In genomic region chr4:3297066-3297859, GRCh38 we compare ENCODE assay signal across 25 cellular contexts. TPM values are rescaled to one million over a fixed set of nuclear protein-coding genes. Genes with fewer than 3 reads are reported as not detected.
DNase-seq lines count a peak whose midpoint lies in the region; ATAC-seq, FAIRE-seq and TF ChIP-seq lines count a peak whose summit lies in the region.
"Had no signal": no experiment of that assay in that cellular context is flagged by ENCODE, and none has a peak within 500 bp of the region (broad histone marks: within the 10 kb centered on the region; RNA-seq: fewer than 3 reads in every experiment).

No MANE protein-coding gene starts in this region.

- H3K9ac ChIP-seq in kidney (ENCODE audit: low read length in 2 of 2): no peak overlapping the region

- H3K4me3 Mint-ChIP-seq in progenitor cell of endocrine pancreas (ENCODE audit: low read depth): no peak overlapping the region
- no peak overlapping the region for H3K4me3 Mint-ChIP-seq in activated CD8-positive, alpha-beta T cell treated with anti-CD3 and anti-CD28 coated beads, Interleukin-2, amount 10 ng/mL, durations not matched to agents 7 days and 5 days
- H3K4me3 Mint-ChIP-seq: activated naive CD8-positive, alpha-beta T cell treated with anti-CD3 and anti-CD28 coated beads for 36 hours; GM23338 had no signal

- TF ChIP-seq CTCF in kidney (IDR thresholded peaks at IDR 0.05; ENCODE audit: borderline replicate concordance, extremely low read depth, insufficient read depth) (no peak), progenitor cell of endocrine pancreas (IDR thresholded peaks at IDR 0.05; ENCODE audit: unreplicated experiment) (no peak)

- peaks cover 46% of the 10 kb centered on the region for H3K4me1 Mint-ChIP-seq in progenitor cell of endocrine pancreas (ENCODE audit: low read depth)
- H3K4me1 Mint-ChIP-seq in activated CD8-positive, alpha-beta T cell treated with anti-CD3 and anti-CD28 coated beads, Interleukin-2, amount 10 ng/mL, durations not matched to agents 7 days and 5 days (ENCODE audit: low read depth): peaks cover 28% of the 10 kb centered on the region

- H3K4me3 ChIP-seq in H7 (ENCODE audit: insufficient read depth, low read depth, low read length) (no peak overlapping the region), kidney (ENCODE audit: low read length in 2 of 2) (no peak overlapping the region)
- H3K4me3 ChIP-seq: ascending aorta, GM23338, heart left ventricle, sigmoid colon, thyroid gland had no signal

- no peaks in the 10 kb centered on the region for H3K9me3 ChIP-seq in kidney (ENCODE audit: control insufficient read depth in 1 of 2, low read length in 2 of 2)
- H3K9me3 ChIP-seq: ascending aorta, sigmoid colon, thyroid gland had no signal

- H3K36me3 ChIP-seq in H7 (replicated peaks; ENCODE audit: control insufficient read depth, insufficient read depth, low read length) (no peaks in the 10 kb centered on the region), kidney (ENCODE audit: control insufficient read depth in 1 of 2, insufficient read depth in 2 of 2, low read length in 2 of 2) (no peaks in the 10 kb centered on the region)
- H3K36me3 ChIP-seq: ascending aorta, heart left ventricle, sigmoid colon, thyroid gland had no signal

- CTCF ChIA-PET in activated CD8-positive, alpha-beta T cell treated with anti-CD3 and anti-CD28 coated beads, Interleukin-2, amount 10 ng/mL, durations not matched to agents 7 days and 5 days (lab: Charles Lee): no interaction called here

- H3K27me3 ChIP-seq in H7 (ENCODE audit: control insufficient read depth, insufficient read depth, low read length): peaks cover 2% of the 10 kb centered on the region; the same call in 1 of the 2 replicates
- H3K27me3 ChIP-seq: ascending aorta, heart left ventricle, sigmoid colon, thyroid gland had no signal

- no peak for ATAC-seq in activated CD8-positive, alpha-beta T cell treated with anti-CD3 and anti-CD28 coated beads, Interleukin-2, amount 10 ng/mL, durations not matched to agents 7 days and 5 days
- no peak for ATAC-seq in HG03039 (IDR thresholded peaks at IDR 0.05; ENCODE audit: unreplicated experiment)
- ATAC-seq: GM23338, heart left ventricle had no signal

- H3K36me3 Mint-ChIP-seq in progenitor cell of endocrine pancreas (ENCODE audit: insufficient read depth): peaks cover 7% of the 10 kb centered on the region
- H3K36me3 Mint-ChIP-seq in activated CD8-positive, alpha-beta T cell treated with anti-CD3 and anti-CD28 coated beads, Interleukin-2, amount 10 ng/mL, durations not matched to agents 7 days and 5 days (ENCODE audit: low read depth): no peaks in the 10 kb centered on the region
- H3K36me3 Mint-ChIP-seq: activated naive CD8-positive, alpha-beta T cell treated with anti-CD3 and anti-CD28 coated beads for 36 hours had no signal

- H3K27me3 Mint-ChIP-seq in progenitor cell of endocrine pancreas: no peaks in the 10 kb centered on the region
- peaks cover 66% of the 10 kb centered on the region for H3K27me3 Mint-ChIP-seq in activated CD8-positive, alpha-beta T cell treated with anti-CD3 and anti-CD28 coated beads, Interleukin-2, amount 10 ng/mL, durations not matched to agents 7 days and 5 days (ENCODE audit: low read depth)

- H3K4me1 ChIP-seq in kidney (ENCODE audit: control insufficient read depth in 1 of 2, insufficient read depth in 1 of 2, low read depth in 1 of 2, low read length in 2 of 2): peaks cover 3 to 5% of the 10 kb centered on the region in 2 donors
- H3K4me1 ChIP-seq: ascending aorta had no signal

- intact Hi-C loops in kidney (cut with DNase I): no loop called here

- no peak overlapping the region for H3K27ac ChIP-seq in kidney (ENCODE audit: low read depth in 2 of 2, low read length in 2 of 2)
- H3K27ac ChIP-seq: ascending aorta, heart left ventricle, sigmoid colon, thyroid gland had no signal

- peak overlapping the region; percentile 76 for H3K27ac Mint-ChIP-seq in progenitor cell of endocrine pancreas
- no peak overlapping the region for H3K27ac Mint-ChIP-seq in activated CD8-positive, alpha-beta T cell treated with anti-CD3 and anti-CD28 coated beads, Interleukin-2, amount 10 ng/mL, durations not matched to agents 7 days and 5 days
- H3K27ac Mint-ChIP-seq: activated naive CD8-positive, alpha-beta T cell treated with anti-CD3 and anti-CD28 coated beads for 36 hours; GM23338 had no signal

- POLR2A ChIA-PET in activated CD8-positive, alpha-beta T cell treated with anti-CD3 and anti-CD28 coated beads, Interleukin-2, amount 10 ng/mL, durations not matched to agents 7 days and 5 days (lab: Charles Lee): no interaction called here

- H3K9me3 Mint-ChIP-seq in progenitor cell of endocrine pancreas (ENCODE audit: low read depth): peaks cover 4% of the 10 kb centered on the region
- H3K9me3 Mint-ChIP-seq in activated CD8-positive, alpha-beta T cell treated with anti-CD3 and anti-CD28 coated beads, Interleukin-2, amount 10 ng/mL, durations not matched to agents 7 days and 5 days (ENCODE audit: insufficient read depth): no peaks in the 10 kb centered on the region
- H3K9me3 Mint-ChIP-seq: GM23338 had no signal

- DNase-seq in H7: peak; percentile 55
- peak; percentile 32 for DNase-seq in activated CD8-positive, alpha-beta memory T cell treated with anti-CD3 and anti-CD28 coated beads, Interleukin-2, amount 50 U/mL, for 48 hours
- DNase-seq in kidney: peak; percentile 43
- no peak for DNase-seq in progenitor cell of endocrine pancreas (ENCODE audit: low spot score, unreplicated experiment)
- DNase-seq in activated CD8-positive, alpha-beta T cell treated with anti-CD3 and anti-CD28 coated beads, Interleukin-2, amount 10 ng/mL, durations not matched to agents 7 days and 5 days: no peak
- DNase-seq in NCI-H2227 (lab: John Stamatoyannopoulos, UW; ENCODE audit: unreplicated experiment): no peak
- DNase-seq: activated CD4-positive, CD25-positive, alpha-beta regulatory T cell treated with anti-CD3 and anti-CD28 coated beads, Interleukin-2, amount 50 U/mL, for 72 hours; activated naive CD8-positive, alpha-beta T cell treated with anti-CD3 and anti-CD28 coated beads for 36 hours; CD4-positive, CD25-positive, alpha-beta regulatory T cell; mesenchymal stem cell; NCI-H1105; NCI-H1930; NCI-H226; NCI-H82; RPMI8226; sigmoid colon; stimulated activated naive CD4-positive, alpha-beta T cell treated with Interleukin-2 at 50 U/mL for 16 hours; T-helper 1 cell; thyroid gland had no signal

- FAIRE-seq in kidney (lab: Jason Lieb, UNC): no peak
- FAIRE-seq: TTC549 had no signal

RNA-seq across cellular contexts. Expression of gene RGS12, which starts 4.4 kb away (rescaled TPM):
- 18.7 and 19.7 TPM in 2 replicates for total RNA-seq in H7 (2014; rRNA removed; shearing (Covaris generic))
- total RNA-seq in kidney (35.5 TPM), progenitor cell of endocrine pancreas (102 and 106 TPM in 2 replicates)
- polyA plus RNA-seq in kidney (ENCODE audit: insufficient read depth, low read depth, low replicate concordance): 18.0 TPM
- 1 to 10 TPM; 4.7 to 8.3 TPM for total RNA-seq in activated CD8-positive, alpha-beta T cell treated with anti-CD3 and anti-CD28 coated beads, Interleukin-2, amount 10 ng/mL, durations not matched to agents 7 days and 5 days

RNA-seq across cellular contexts. Expression of gene MSANTD1, which starts 48.3 kb away (rescaled TPM):
- total RNA-seq in H7 (2014; rRNA removed; shearing (Covaris generic)): 0.07 and 0.24 TPM in 2 replicates
- total RNA-seq in kidney (0.91 TPM), progenitor cell of endocrine pancreas (2.1 and 2.4 TPM in 2 replicates)
- not detected for polyA plus RNA-seq in kidney (ENCODE audit: insufficient read depth, low read depth, low replicate concordance)
- total RNA-seq in activated CD8-positive, alpha-beta T cell treated with anti-CD3 and anti-CD28 coated beads, Interleukin-2, amount 10 ng/mL, durations not matched to agents 7 days and 5 days: 1 to 10 TPM in 1 of 2 experiments, under 1 TPM in 1; 0.83 to 1.0 TPM
- total RNA-seq: ascending aorta, epithelial cell of proximal tubule had no signal

Comparison
In these comparisons a context has a peak if more than half of its experiments do, and no peak if none do; other contexts are left out.
1. DNase-seq: peak in H7 (single experiment), activated CD8-positive, alpha-beta memory T cell treated with anti-CD3 and anti-CD28 coated beads, Interleukin-2, amount 50 U/mL, for 48 hours (single experiment) and kidney (single experiment); none in progenitor cell of endocrine pancreas (single experiment), activated CD8-positive, alpha-beta T cell treated with anti-CD3 and anti-CD28 coated beads, Interleukin-2, amount 10 ng/mL, durations not matched to agents 7 days and 5 days (single experiment) and NCI-H2227 (single experiment).